ENCODE assay signal across 1 cellular context in the genomic region with DNA sequence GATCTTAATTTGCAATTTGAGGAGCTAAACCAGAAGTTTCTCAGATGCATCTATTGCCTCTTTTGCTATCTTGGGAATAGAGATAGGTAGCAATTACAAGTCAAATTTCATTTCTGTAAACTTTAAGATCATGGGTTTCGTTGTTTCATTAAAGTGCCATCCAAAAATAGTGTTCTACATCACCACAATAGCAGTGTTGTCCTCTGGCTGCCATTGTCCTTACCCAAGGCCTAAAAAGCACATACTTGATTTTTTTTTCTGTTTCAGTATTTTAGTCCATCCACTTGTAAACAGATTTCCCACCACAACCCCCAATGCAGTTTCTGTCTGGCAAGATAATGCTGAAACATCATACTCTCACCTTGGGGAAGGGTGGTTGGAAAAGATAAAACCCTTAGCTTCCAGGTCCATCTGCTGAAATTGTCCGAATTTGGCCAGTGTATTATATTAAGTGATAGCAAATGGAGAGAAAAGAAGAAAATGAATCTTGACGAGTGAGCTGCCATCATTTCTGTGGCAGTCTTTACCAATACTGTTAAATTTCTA.
TF ChIP-seq lines count a peak whose summit lies in the region.

No MANE protein-coding gene starts in this region.

TF ChIP-seq in K562, 482 proteins besides CTCF, POLR2A, EP300 and RAD21 (continued from another document):
- TF ChIP-seq HDAC3 (IDR thresholded peaks at IDR 0.05; ENCODE audit: borderline replicate concordance, partially characterized antibody) (no peak), TAF9B (IDR thresholded peaks at IDR 0.05; ENCODE audit: partially characterized antibody) (no peak), ZNF766 (CRISPR knock-in tag; conservative IDR thresholded peaks at IDR 0.05) (no peak), JUND (IDR thresholded peaks at IDR 0.05; ENCODE audit: borderline replicate concordance, low read depth, low read length) (no peak), JUND (tag; IDR thresholded peaks at IDR 0.05; ENCODE audit: borderline replicate concordance, low read depth, low read length) (no peak), ZNF431 (CRISPR knock-in tag; IDR thresholded peaks at IDR 0.05) (no peak), ZC3H4 (CRISPR knock-in tag; IDR thresholded peaks at IDR 0.05; ENCODE audit: borderline replicate concordance) (no peak), ZNF507 (tag; conservative IDR thresholded peaks at IDR 0.05) (no peak), BACH1 (tag; IDR thresholded peaks at IDR 0.05) (no peak), RBM34 (IDR thresholded peaks at IDR 0.05; ENCODE audit: borderline replicate concordance, insufficient read depth, low read length) (no peak), MCM7 (IDR thresholded peaks at IDR 0.05) (no peak), CBFA2T3 (IDR thresholded peaks at IDR 0.05) (peak; percentile 86), PCBP1 (IDR thresholded peaks at IDR 0.05; ENCODE audit: low read depth, low read length, poor library complexity, severe bottlenecking) (no peak), NFXL1 (CRISPR knock-in tag; IDR thresholded peaks at IDR 0.05) (no peak), NCOR1 (IDR thresholded peaks at IDR 0.05) (peak; percentile 55; the same call in 1 of the 2 replicates), GABPB1 (CRISPR knock-in tag; IDR thresholded peaks at IDR 0.05) (no peak), TAL1 (IDR thresholded peaks at IDR 0.05) (peak; percentile 79), ZNF830 (CRISPR knock-in tag; IDR thresholded peaks at IDR 0.05) (no peak), ZNF707 (CRISPR knock-in tag; conservative IDR thresholded peaks at IDR 0.05) (no peak), POLR2B (IDR thresholded peaks at IDR 0.05; ENCODE audit: low read depth, partially characterized antibody) (no peak), STAT5A (IDR thresholded peaks at IDR 0.05; ENCODE audit: borderline replicate concordance, low read length) (peak; percentile 49; the same call in 1 of the 2 replicates), ETV6 (IDR thresholded peaks at IDR 0.05; ENCODE audit: borderline replicate concordance in 1 of 2, low read depth in 2 of 2, low read length in 1 of 2) (no peak), ETV6 (CRISPR knock-in tag; IDR thresholded peaks at IDR 0.05; ENCODE audit: borderline replicate concordance) (no peak), ZC3H8 (IDR thresholded peaks at IDR 0.05) (no peak), RBM17 (IDR thresholded peaks at IDR 0.05; ENCODE audit: borderline replicate concordance, low read depth, low read length) (no peak), TCF3 (CRISPR knock-in tag; IDR thresholded peaks at IDR 0.05) (peak; percentile 89), CBFA2T2 (conservative IDR thresholded peaks at IDR 0.05) (peak; percentile 79), CBX8 (IDR thresholded peaks at IDR 0.05; ENCODE audit: borderline replicate concordance, extremely low read depth, low read depth, low read length, poor library complexity, severe bottlenecking) (no peak), HDAC8 (tag; IDR thresholded peaks at IDR 0.05) (no peak), TEAD4 (IDR thresholded peaks at IDR 0.05; ENCODE audit: low read length) (peak; percentile 83), TEAD4 (CRISPR knock-in tag; IDR thresholded peaks at IDR 0.05; ENCODE audit: borderline replicate concordance) (no peak), POLR3A (IDR thresholded peaks at IDR 0.05; ENCODE audit: borderline replicate concordance, extremely low read depth, insufficient read depth, insufficient read length) (no peak), ZNF124 (CRISPR knock-in tag; IDR thresholded peaks at IDR 0.05) (no peak), FUS (optimal IDR thresholded peaks at IDR 0.05; ENCODE audit: low read depth, low read length) (no peak), MTA2 (IDR thresholded peaks at IDR 0.05; ENCODE audit: low read depth) (peak; percentile 36; the same call in 1 of the 2 replicates), CBX3 (IDR thresholded peaks at IDR 0.05; ENCODE audit: borderline replicate concordance in 1 of 2, low read length in 2 of 2) (no peak)
- TF ChIP-seq, protein P1, sequence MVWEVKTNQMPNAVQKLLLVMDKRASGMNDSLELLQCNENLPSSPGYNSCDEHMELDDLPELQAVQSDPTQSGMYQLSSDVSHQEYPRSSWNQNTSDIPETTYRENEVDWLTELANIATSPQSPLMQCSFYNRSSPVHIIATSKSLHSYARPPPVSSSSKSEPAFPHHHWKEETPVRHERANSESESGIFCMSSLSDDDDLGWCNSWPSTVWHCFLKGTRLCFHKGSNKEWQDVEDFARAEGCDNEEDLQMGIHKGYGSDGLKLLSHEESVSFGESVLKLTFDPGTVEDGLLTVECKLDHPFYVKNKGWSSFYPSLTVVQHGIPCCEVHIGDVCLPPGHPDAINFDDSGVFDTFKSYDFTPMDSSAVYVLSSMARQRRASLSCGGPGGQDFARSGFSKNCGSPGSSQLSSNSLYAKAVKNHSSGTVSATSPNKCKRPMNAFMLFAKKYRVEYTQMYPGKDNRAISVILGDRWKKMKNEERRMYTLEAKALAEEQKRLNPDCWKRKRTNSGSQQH (CRISPR knock-in tag; IDR thresholded peaks at IDR 0.05): no peak
- TF ChIP-seq, protein P2, sequence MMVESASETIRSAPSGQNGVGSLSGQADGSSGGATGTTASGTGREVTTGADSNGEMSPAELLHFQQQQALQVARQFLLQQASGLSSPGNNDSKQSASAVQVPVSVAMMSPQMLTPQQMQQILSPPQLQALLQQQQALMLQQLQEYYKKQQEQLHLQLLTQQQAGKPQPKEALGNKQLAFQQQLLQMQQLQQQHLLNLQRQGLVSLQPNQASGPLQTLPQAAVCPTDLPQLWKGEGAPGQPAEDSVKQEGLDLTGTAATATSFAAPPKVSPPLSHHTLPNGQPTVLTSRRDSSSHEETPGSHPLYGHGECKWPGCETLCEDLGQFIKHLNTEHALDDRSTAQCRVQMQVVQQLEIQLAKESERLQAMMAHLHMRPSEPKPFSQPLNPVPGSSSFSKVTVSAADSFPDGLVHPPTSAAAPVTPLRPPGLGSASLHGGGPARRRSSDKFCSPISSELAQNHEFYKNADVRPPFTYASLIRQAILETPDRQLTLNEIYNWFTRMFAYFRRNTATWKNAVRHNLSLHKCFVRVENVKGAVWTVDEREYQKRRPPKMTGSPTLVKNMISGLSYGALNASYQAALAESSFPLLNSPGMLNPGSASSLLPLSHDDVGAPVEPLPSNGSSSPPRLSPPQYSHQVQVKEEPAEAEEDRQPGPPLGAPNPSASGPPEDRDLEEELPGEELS (CRISPR knock-in tag; IDR thresholded peaks at IDR 0.05; ENCODE audit: borderline replicate concordance): no peak
- TF ChIP-seq, protein P3, sequence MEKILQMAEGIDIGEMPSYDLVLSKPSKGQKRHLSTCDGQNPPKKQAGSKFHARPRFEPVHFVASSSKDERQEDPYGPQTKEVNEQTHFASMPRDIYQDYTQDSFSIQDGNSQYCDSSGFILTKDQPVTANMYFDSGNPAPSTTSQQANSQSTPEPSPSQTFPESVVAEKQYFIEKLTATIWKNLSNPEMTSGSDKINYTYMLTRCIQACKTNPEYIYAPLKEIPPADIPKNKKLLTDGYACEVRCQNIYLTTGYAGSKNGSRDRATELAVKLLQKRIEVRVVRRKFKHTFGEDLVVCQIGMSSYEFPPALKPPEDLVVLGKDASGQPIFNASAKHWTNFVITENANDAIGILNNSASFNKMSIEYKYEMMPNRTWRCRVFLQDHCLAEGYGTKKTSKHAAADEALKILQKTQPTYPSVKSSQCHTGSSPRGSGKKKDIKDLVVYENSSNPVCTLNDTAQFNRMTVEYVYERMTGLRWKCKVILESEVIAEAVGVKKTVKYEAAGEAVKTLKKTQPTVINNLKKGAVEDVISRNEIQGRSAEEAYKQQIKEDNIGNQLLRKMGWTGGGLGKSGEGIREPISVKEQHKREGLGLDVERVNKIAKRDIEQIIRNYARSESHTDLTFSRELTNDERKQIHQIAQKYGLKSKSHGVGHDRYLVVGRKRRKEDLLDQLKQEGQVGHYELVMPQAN (IDR thresholded peaks at IDR 0.05; ENCODE audit: borderline replicate concordance): no peak
- TF ChIP-seq, protein P4, sequence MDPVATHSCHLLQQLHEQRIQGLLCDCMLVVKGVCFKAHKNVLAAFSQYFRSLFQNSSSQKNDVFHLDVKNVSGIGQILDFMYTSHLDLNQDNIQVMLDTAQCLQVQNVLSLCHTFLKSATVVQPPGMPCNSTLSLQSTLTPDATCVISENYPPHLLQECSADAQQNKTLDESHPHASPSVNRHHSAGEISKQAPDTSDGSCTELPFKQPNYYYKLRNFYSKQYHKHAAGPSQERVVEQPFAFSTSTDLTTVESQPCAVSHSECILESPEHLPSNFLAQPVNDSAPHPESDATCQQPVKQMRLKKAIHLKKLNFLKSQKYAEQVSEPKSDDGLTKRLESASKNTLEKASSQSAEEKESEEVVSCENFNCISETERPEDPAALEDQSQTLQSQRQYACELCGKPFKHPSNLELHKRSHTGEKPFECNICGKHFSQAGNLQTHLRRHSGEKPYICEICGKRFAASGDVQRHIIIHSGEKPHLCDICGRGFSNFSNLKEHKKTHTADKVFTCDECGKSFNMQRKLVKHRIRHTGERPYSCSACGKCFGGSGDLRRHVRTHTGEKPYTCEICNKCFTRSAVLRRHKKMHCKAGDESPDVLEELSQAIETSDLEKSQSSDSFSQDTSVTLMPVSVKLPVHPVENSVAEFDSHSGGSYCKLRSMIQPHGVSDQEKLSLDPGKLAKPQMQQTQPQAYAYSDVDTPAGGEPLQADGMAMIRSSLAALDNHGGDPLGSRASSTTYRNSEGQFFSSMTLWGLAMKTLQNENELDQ (CRISPR knock-in tag; IDR thresholded peaks at IDR 0.05; ENCODE audit: borderline replicate concordance): no peak
- TF ChIP-seq, protein P5, sequence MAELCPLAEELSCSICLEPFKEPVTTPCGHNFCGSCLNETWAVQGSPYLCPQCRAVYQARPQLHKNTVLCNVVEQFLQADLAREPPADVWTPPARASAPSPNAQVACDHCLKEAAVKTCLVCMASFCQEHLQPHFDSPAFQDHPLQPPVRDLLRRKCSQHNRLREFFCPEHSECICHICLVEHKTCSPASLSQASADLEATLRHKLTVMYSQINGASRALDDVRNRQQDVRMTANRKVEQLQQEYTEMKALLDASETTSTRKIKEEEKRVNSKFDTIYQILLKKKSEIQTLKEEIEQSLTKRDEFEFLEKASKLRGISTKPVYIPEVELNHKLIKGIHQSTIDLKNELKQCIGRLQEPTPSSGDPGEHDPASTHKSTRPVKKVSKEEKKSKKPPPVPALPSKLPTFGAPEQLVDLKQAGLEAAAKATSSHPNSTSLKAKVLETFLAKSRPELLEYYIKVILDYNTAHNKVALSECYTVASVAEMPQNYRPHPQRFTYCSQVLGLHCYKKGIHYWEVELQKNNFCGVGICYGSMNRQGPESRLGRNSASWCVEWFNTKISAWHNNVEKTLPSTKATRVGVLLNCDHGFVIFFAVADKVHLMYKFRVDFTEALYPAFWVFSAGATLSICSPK (IDR thresholded peaks at IDR 0.05; ENCODE audit: borderline replicate concordance): no peak
- TF ChIP-seq, protein P6, sequence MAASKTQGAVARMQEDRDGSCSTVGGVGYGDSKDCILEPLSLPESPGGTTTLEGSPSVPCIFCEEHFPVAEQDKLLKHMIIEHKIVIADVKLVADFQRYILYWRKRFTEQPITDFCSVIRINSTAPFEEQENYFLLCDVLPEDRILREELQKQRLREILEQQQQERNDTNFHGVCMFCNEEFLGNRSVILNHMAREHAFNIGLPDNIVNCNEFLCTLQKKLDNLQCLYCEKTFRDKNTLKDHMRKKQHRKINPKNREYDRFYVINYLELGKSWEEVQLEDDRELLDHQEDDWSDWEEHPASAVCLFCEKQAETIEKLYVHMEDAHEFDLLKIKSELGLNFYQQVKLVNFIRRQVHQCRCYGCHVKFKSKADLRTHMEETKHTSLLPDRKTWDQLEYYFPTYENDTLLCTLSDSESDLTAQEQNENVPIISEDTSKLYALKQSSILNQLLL (CRISPR knock-in tag; IDR thresholded peaks at IDR 0.05; ENCODE audit: borderline replicate concordance): no peak
- TF ChIP-seq, protein P7, sequence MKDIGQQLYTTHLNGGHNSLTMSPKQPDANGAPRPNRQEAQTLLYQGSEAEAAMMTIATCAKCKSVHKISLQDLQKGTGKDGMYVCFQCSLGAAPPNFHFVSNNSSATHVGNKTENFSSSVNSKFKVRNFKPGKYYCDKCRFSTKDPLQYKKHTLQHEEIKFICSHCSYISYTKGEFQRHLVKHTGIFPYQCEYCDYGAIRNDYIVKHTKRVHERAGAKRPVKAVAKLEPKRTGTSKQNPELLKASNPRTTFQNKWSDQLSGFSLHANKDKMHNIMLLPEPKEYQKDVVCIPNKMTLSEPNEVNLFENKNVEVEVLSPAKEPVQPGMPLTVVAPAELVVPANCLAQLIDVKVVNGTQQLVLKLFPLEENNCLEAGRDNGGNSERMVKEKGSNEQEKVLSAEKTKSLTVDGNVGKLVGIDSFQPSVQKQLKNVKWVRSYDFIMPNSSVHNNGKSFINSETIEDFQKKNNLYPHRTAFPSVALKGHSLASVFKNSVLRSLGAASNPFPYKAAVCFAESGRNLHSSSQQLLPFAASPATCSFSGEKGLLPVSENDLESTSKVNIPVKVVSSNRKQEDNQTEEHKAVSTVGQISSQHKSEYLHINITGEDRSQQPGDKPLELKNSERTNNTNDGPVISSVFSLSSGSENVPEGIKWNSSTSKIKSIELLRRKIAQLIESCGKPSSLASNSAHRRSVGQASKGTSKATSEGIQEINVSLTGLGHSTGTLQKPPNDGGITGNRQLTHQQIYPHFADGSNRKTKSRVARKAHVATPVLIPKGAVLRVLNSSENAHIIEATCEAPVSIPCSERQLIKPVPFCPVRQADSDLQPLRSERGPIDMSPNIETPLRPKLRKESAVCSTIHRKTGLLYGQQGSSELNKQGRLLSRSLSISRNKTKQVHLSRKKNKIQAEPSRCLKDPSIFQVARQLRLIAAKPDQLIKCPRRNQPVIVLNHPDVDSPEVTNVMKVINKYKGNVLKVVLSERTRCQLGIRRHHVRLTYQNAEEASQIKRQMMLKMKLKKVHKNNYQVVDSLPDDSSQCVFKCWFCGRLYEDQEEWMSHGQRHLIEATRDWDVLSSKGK (CRISPR knock-in tag; IDR thresholded peaks at IDR 0.05): no peak
- TF ChIP-seq, protein P8, sequence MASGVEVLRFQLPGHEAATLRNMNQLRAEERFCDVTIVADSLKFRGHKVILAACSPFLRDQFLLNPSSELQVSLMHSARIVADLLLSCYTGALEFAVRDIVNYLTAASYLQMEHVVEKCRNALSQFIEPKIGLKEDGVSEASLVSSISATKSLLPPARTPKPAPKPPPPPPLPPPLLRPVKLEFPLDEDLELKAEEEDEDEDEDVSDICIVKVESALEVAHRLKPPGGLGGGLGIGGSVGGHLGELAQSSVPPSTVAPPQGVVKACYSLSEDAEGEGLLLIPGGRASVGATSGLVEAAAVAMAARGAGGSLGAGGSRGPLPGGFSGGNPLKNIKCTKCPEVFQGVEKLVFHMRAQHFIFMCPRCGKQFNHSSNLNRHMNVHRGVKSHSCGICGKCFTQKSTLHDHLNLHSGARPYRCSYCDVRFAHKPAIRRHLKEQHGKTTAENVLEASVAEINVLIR (CRISPR knock-in tag; IDR thresholded peaks at IDR 0.05): no peak
- TF ChIP-seq, protein P9, sequence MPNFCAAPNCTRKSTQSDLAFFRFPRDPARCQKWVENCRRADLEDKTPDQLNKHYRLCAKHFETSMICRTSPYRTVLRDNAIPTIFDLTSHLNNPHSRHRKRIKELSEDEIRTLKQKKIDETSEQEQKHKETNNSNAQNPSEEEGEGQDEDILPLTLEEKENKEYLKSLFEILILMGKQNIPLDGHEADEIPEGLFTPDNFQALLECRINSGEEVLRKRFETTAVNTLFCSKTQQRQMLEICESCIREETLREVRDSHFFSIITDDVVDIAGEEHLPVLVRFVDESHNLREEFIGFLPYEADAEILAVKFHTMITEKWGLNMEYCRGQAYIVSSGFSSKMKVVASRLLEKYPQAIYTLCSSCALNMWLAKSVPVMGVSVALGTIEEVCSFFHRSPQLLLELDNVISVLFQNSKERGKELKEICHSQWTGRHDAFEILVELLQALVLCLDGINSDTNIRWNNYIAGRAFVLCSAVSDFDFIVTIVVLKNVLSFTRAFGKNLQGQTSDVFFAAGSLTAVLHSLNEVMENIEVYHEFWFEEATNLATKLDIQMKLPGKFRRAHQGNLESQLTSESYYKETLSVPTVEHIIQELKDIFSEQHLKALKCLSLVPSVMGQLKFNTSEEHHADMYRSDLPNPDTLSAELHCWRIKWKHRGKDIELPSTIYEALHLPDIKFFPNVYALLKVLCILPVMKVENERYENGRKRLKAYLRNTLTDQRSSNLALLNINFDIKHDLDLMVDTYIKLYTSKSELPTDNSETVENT (CRISPR knock-in tag; IDR thresholded peaks at IDR 0.05): no peak
TF ChIP-seq in K562: peak in this region for 15.
